Comparison of ENCODE assay signal across 12 cellular contexts in the genomic region with DNA sequence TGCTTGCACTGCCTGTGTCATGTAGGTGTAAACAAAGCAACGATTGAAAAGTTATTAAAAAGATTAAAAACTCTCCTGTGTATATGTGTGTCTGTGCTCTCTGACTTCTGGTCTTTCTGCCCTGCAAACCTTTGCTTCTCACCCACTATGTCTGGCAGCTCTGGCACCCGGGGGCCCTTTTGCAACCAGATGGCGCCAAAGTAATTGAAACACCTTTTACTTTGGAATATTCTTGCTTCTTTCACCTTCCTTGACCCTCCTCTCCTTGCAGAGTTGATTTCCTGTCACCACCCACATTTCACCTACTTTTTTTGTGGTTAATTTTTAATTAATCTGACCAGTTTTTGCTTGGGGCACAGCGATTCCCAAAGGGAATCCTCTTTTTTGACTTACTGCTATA.
A peak's percentile ranks its signal among the peaks of the same experiment; 100 is the strongest.
DNase-seq lines count a peak whose midpoint lies in the region; ATAC-seq, FAIRE-seq and TF ChIP-seq lines count a peak whose summit lies in the region.
"Had no signal": no experiment of that assay in that cellular context is flagged by ENCODE, and none has a peak within 500 bp of the region (broad histone marks: within the 10 kb centered on the region; RNA-seq: fewer than 3 reads in every experiment).

No MANE protein-coding gene starts in this region.

- TF ChIP-seq CTCF in D721Med (IDR thresholded peaks at IDR 0.05; ENCODE audit: insufficient read depth, missing control alignments) = peak; percentile 30
- TF ChIP-seq CTCF in brain microvascular endothelial cell (IDR thresholded peaks at IDR 0.05; ENCODE audit: low read depth, low read length, missing control alignments) = peak; percentile 45
- TF ChIP-seq CTCF in nephron (IDR thresholded peaks at IDR 0.05; ENCODE audit: unreplicated experiment in 3 of 3) = peak in 1 of 3 experiments; percentile 10
- TF ChIP-seq CTCF in spleen (IDR thresholded peaks at IDR 0.05 in 8 of 11, conservative IDR thresholded peaks at IDR 0.05 in 3 of 11) = peak in 1 of 11 experiments; percentile 11

- no peak for TF ChIP-seq POLR2A in spleen (IDR thresholded peaks at IDR 0.05)

- peaks cover 38% of the 10 kb centered on the region for H3K4me1 Mint-ChIP-seq in nephron

- H3K4me3 Mint-ChIP-seq in nephron = no peak overlapping the region
- H3K4me3 Mint-ChIP-seq: activated naive CD8-positive, alpha-beta T cell treated with anti-CD3 and anti-CD28 coated beads, Interleukin-2, amount 50 U/mL, for 24 hours had no signal

- no peak for FAIRE-seq in D721Med (lab: Jason Lieb, UNC)

- no peaks in the 10 kb centered on the region for H3K27me3 Mint-ChIP-seq in nephron (ENCODE audit: low read depth)

- H3K36me3 ChIP-seq in brain microvascular endothelial cell (replicated peaks) = peaks cover 10% of the 10 kb centered on the region
- H3K36me3 ChIP-seq in spleen = no peaks in the 10 kb centered on the region

- H3K4me3 ChIP-seq in brain microvascular endothelial cell (ENCODE audit: low read depth, low read length) (peak overlapping the region; percentile 13), spleen (no peak overlapping the region)
- H3K4me3 ChIP-seq: stomach had no signal

- H3K9me3 Mint-ChIP-seq in nephron = no peaks in the 10 kb centered on the region
- H3K9me3 Mint-ChIP-seq: activated naive CD8-positive, alpha-beta T cell treated with anti-CD3 and anti-CD28 coated beads, Interleukin-2, amount 50 U/mL, for 24 hours had no signal

- H3K27ac ChIP-seq in brain microvascular endothelial cell = peak overlapping the region; percentile 27
- H3K27ac ChIP-seq in spleen = no peak overlapping the region

- intact Hi-C loops in spleen (cut with DNase I; ENCODE audit: low total_unique reads) = no loop called here

- peaks cover 25% of the 10 kb centered on the region for H3K36me3 Mint-ChIP-seq in nephron (ENCODE audit: low read depth)

- H3K4me1 ChIP-seq in spleen = peaks cover 0 to 13% (median 4%) of the 10 kb centered on the region in 6 donors

- DNase-seq in D721Med (ENCODE audit: insufficient read length, low spot score) = no peak
- DNase-seq in LoVo (ENCODE audit: low spot score) = peak; percentile 61
- no peak for DNase-seq in brain microvascular endothelial cell
- no peak for DNase-seq in spleen
- no peak for DNase-seq in cerebellum (ENCODE audit: low spot score)
- DNase-seq: activated CD4-positive, alpha-beta T cell treated with anti-CD3 and anti-CD28 coated beads for 48 hours; activated naive CD8-positive, alpha-beta T cell treated with anti-CD3 and anti-CD28 coated beads, Interleukin-2, amount 50 U/mL, for 24 hours; erythroblast; stomach had no signal

- ATAC-seq in GM21526 (IDR thresholded peaks at IDR 0.05; ENCODE audit: low FRiP score, unreplicated experiment) (no peak), HG03521 (IDR thresholded peaks at IDR 0.05; ENCODE audit: unreplicated experiment) (no peak)
- ATAC-seq: activated naive CD8-positive, alpha-beta T cell treated with anti-CD3 and anti-CD28 coated beads, Interleukin-2, amount 50 U/mL, for 24 hours had no signal

- 25 to 32% (median 29%) methylated on average over 4 of the region's 4 CpGs for WGBS in spleen, 5 donors

- in situ Hi-C loops in brain microvascular endothelial cell (cut with HindIII; ENCODE audit: low pct_ligation_motif_present, low sequenced_read_pairs) = loop anchor here (25.0 kb wide), 1 partner anchor 761 kb away; no protein-coding TSS in a partner anchor

- H3K27me3 ChIP-seq in brain microvascular endothelial cell (replicated peaks) = no peaks in the 10 kb centered on the region
- H3K27me3 ChIP-seq in spleen (replicated peaks in 1 of 7) = peaks cover 0 to 6% (median 0%) of the 10 kb centered on the region in 7 donors
- H3K27me3 ChIP-seq: stomach had no signal

- peak overlapping the region; percentile 42 to 82 (median 46) for H3K27ac Mint-ChIP-seq in nephron
- H3K27ac Mint-ChIP-seq: activated naive CD8-positive, alpha-beta T cell treated with anti-CD3 and anti-CD28 coated beads, Interleukin-2, amount 50 U/mL, for 24 hours had no signal

- no peaks in the 10 kb centered on the region for H3K9me3 ChIP-seq in spleen
- H3K9me3 ChIP-seq: stomach had no signal
